29 cellular contexts compared by ENCODE assay signal in genomic region chr20:13661070-13661687, GRCh38. TPM values are rescaled to one million over a fixed set of nuclear protein-coding genes. Genes with fewer than 3 reads are reported as not detected.
DNase-seq lines count a peak whose midpoint lies in the region; ATAC-seq and TF ChIP-seq lines count a peak whose summit lies in the region.
"Had no signal": no experiment of that assay in that cellular context is flagged by ENCODE, and none has a peak within 500 bp of the region (broad histone marks: within the 10 kb centered on the region; RNA-seq: fewer than 3 reads in every experiment).

No MANE protein-coding gene starts in this region.

- H4K20me1 ChIP-seq in GM23338 (replicated peaks; ENCODE audit: insufficient read depth) = no peaks in the 10 kb centered on the region
- no peaks in the 10 kb centered on the region for H4K20me1 ChIP-seq in mammary epithelial cell (ENCODE audit: insufficient read depth, low read length)

- H3K27me3 Mint-ChIP-seq in GM23338 (ENCODE audit: insufficient read depth, low read depth, poor library complexity) = no peaks in the 10 kb centered on the region
- H3K27me3 Mint-ChIP-seq: memory B cell had no signal

- DNase-seq in GM23338 (ENCODE audit: low spot score) = no peak
- DNase-seq in mammary epithelial cell = peak; percentile 9
- DNase-seq in sciatic nerve (ENCODE audit: low spot score) = no peak
- no peak for DNase-seq in adrenal gland
- no peak for DNase-seq in stimulated activated CD4-positive, alpha-beta T cell treated with anti-CD3 and anti-CD28 coated beads, Interleukin-2, amount 100 ng/mL, for 48 hours
- DNase-seq in HAP-1 (ENCODE audit: low spot score in 2 of 2) = no peak
- DNase-seq: activated CD4-positive, alpha-beta memory T cell treated with anti-CD3 and anti-CD28 coated beads for 36 hours; activated CD8-positive, alpha-beta memory T cell treated with anti-CD3 and anti-CD28 coated beads, Interleukin-2, amount 50 U/mL, for 48 hours; activated naive CD4-positive, alpha-beta T cell treated with anti-CD3 and anti-CD28 coated beads, Interleukin-2, amount 50 U/mL, for 16 hours; DMS79; esophagus squamous epithelium; GF-D8; HCEC 1CT; kidney; NCI-H1105; NCI-H2029 treated with DMSO at 0.1 percent for 48 hours; NCI-H526 treated with DMSO at 0.1 percent for 48 hours; SK-N-SH; stomach had no signal

- H3K36me3 ChIP-seq in GM23338 (ENCODE audit: insufficient read depth) (no peaks in the 10 kb centered on the region), mammary epithelial cell (ENCODE audit: insufficient read depth, low read length) (no peaks in the 10 kb centered on the region), gastroesophageal sphincter (no peaks in the 10 kb centered on the region), adrenal gland (replicated peaks in 1 of 2) (no peaks in the 10 kb centered on the region), HAP-1 (replicated peaks) (no peaks in the 10 kb centered on the region)
- H3K36me3 ChIP-seq: esophagus squamous epithelium, neutrophil, stomach had no signal

- H3K27ac ChIP-seq in GM23338 (ENCODE audit: low read depth) = no peak overlapping the region
- H3K27ac ChIP-seq in mammary epithelial cell (ENCODE audit: insufficient read depth, low read depth, low read length) = no peak overlapping the region
- H3K27ac ChIP-seq in gastroesophageal sphincter = peak overlapping the region; percentile 10 to 67 (median 42)
- no peak overlapping the region for H3K27ac ChIP-seq in adrenal gland
- H3K27ac ChIP-seq: C4-2B, neutrophil, stomach had no signal

- dilution Hi-C loops in mammary epithelial cell (cut with HindIII; ENCODE audit: low sequenced_read_pairs) = no loop called here

- H3F3A ChIP-seq in GM23338 (replicated peaks; ENCODE audit: low read depth) = no peaks in the 10 kb centered on the region

- intact Hi-C loops in mammary epithelial cell (cut with micrococcal nuclease) = no loop called here
- intact Hi-C loops in sciatic nerve (cut with DNase I) = no loop called here
- intact Hi-C loops in adrenal gland (cut with DNase I) = no loop called here

- H3K27me3 ChIP-seq in GM23338 (ENCODE audit: insufficient read depth) (no peaks in the 10 kb centered on the region), mammary epithelial cell (ENCODE audit: insufficient read depth, low read length) (peaks cover 2% of the 10 kb centered on the region), gastroesophageal sphincter (no peaks in the 10 kb centered on the region), adrenal gland (no peaks in the 10 kb centered on the region), HAP-1 (ENCODE audit: low read depth) (no peaks in the 10 kb centered on the region)
- H3K27me3 ChIP-seq: esophagus squamous epithelium, stomach had no signal

- H3K4me3 Mint-ChIP-seq in GM23338 = no peak overlapping the region
- H3K4me3 Mint-ChIP-seq: activated CD4-positive, alpha-beta memory T cell treated with anti-CD3 and anti-CD28 coated beads for 36 hours; activated T-helper 17 cell treated with anti-CD3 and anti-CD28 coated beads, Interleukin-2, amount 50 U/mL, for 72 hours; memory B cell; T-helper 1 cell treated with Interleukin-12 subunit alpha and Interleukin-12 subunit beta and Interleukin-4 antibody, amounts not matched to agents 30 μg/mL and 1 μg/mL, for 36 hours; type B pancreatic cell had no signal

- H3K79me2 ChIP-seq in GM23338 (replicated peaks; ENCODE audit: insufficient read depth) (no peaks in the 10 kb centered on the region), mammary epithelial cell (ENCODE audit: insufficient read depth, low read length) (no peaks in the 10 kb centered on the region)

- BruUV-seq in mammary epithelial cell (replicated peaks; lab: Mats Ljungman, UMichigan) = no TSS peak

- H3K9me2 ChIP-seq in GM23338 (ENCODE audit: insufficient read depth) = 0 out of 2 replicates have a peak, but pooled peaks cover 5% of the 10 kb centered on the region
- H3K9me2 ChIP-seq: SK-N-SH had no signal

- ATAC-seq in GM23338 (no peak), gastroesophageal sphincter (peak; percentile 70), sciatic nerve (peak; percentile 80), HG03460 (IDR thresholded peaks at IDR 0.05; ENCODE audit: unreplicated experiment) (no peak)
- ATAC-seq: activated CD4-positive, CD25-positive, alpha-beta regulatory T cell treated with anti-CD3 and anti-CD28 coated beads, Interleukin-2, amount 50 U/mL, for 24 hours; activated T-helper 17 cell treated with anti-CD3 and anti-CD28 coated beads, Interleukin-2, amount 50 U/mL, for 72 hours had no signal

- no peaks in the 10 kb centered on the region for H3K36me3 Mint-ChIP-seq in GM23338 (ENCODE audit: low read depth)
- H3K36me3 Mint-ChIP-seq: activated CD4-positive, alpha-beta memory T cell treated with anti-CD3 and anti-CD28 coated beads for 36 hours; memory B cell; type B pancreatic cell had no signal

- H3K4me2 ChIP-seq in GM23338 (no peak overlapping the region), mammary epithelial cell (ENCODE audit: insufficient read depth, low read depth, low read length) (peak overlapping the region; percentile 13)
- H3K4me2 ChIP-seq: SK-N-SH had no signal

- no peak overlapping the region for H3K4me3 ChIP-seq in GM23338
- H3K4me3 ChIP-seq in mammary epithelial cell (replicated peaks in 1 of 3; ENCODE audit: insufficient read depth in 1 of 3, low read depth in 2 of 3, low read length in 3 of 3) = no peak overlapping the region
- H3K4me3 ChIP-seq in gastroesophageal sphincter = peak overlapping the region in 1 of 2 donors; percentile 19
- H3K4me3 ChIP-seq in adrenal gland = no peak overlapping the region
- H3K4me3 ChIP-seq in HAP-1 = no peak overlapping the region
- H3K4me3 ChIP-seq: skin epidermis, stomach had no signal

- 2% methylated on average over 11 of the region's 11 CpGs for WGBS in mammary epithelial cell (ENCODE audit: low coverage, missing lambda C conversion rate)
- 17 to 31% methylated on average over 7 of the region's 11 CpGs for whole genome bisulfite sequencing in gastroesophageal sphincter (ENCODE audit: low coverage in 1 of 2), 2 donors
- 48 to 58% (median 53%) methylated on average over 11 of the region's 11 CpGs for WGBS in adrenal gland, 4 donors

- H3K9me3 Mint-ChIP-seq in GM23338 = no peaks in the 10 kb centered on the region
- H3K9me3 Mint-ChIP-seq: activated CD4-positive, alpha-beta memory T cell treated with anti-CD3 and anti-CD28 coated beads for 36 hours; activated T-helper 17 cell treated with anti-CD3 and anti-CD28 coated beads, Interleukin-2, amount 50 U/mL, for 72 hours; memory B cell; T-helper 1 cell treated with Interleukin-12 subunit alpha and Interleukin-12 subunit beta and Interleukin-4 antibody, amounts not matched to agents 30 μg/mL and 1 μg/mL, for 36 hours; type B pancreatic cell had no signal

- no peak overlapping the region for H3K27ac Mint-ChIP-seq in GM23338
- H3K27ac Mint-ChIP-seq: activated CD4-positive, alpha-beta memory T cell treated with anti-CD3 and anti-CD28 coated beads for 36 hours; activated T-helper 17 cell treated with anti-CD3 and anti-CD28 coated beads, Interleukin-2, amount 50 U/mL, for 72 hours; memory B cell; T-helper 1 cell treated with Interleukin-12 subunit alpha and Interleukin-12 subunit beta and Interleukin-4 antibody, amounts not matched to agents 30 μg/mL and 1 μg/mL, for 36 hours; type B pancreatic cell had no signal

- no peak for TF ChIP-seq EP300 in gastroesophageal sphincter (IDR thresholded peaks at IDR 0.05)

- TF ChIP-seq POLR2A in gastroesophageal sphincter (IDR thresholded peaks at IDR 0.05) = no peak
- no peak for TF ChIP-seq POLR2A in adrenal gland (IDR thresholded peaks at IDR 0.05)

- H2AFZ ChIP-seq in GM23338 (peak overlapping the region; percentile 98), mammary epithelial cell (ENCODE audit: low read depth, low read length) (peak overlapping the region; percentile 69)

- H3K9me3 ChIP-seq in mammary epithelial cell (replicated peaks; ENCODE audit: insufficient read depth, low read length) (no peaks in the 10 kb centered on the region), gastroesophageal sphincter (no peaks in the 10 kb centered on the region), adrenal gland (replicated peaks in 1 of 3) (no peaks in the 10 kb centered on the region), HAP-1 (no peaks in the 10 kb centered on the region)
- H3K9me3 ChIP-seq: esophagus squamous epithelium, neutrophil, SK-N-SH, stomach had no signal

- H3K9ac ChIP-seq in mammary epithelial cell (ENCODE audit: insufficient read depth, low read length) = no peak overlapping the region
- H3K9ac ChIP-seq: SK-N-SH had no signal

- TF ChIP-seq CTCF in GM23338 (conservative IDR thresholded peaks at IDR 0.05; ENCODE audit: low read depth in 2 of 2) = no peak
- TF ChIP-seq CTCF in mammary epithelial cell (conservative IDR thresholded peaks at IDR 0.05 in 1 of 2, IDR thresholded peaks at IDR 0.05 in 1 of 2; ENCODE audit: extremely low read depth in 1 of 2, insufficient read depth in 1 of 2, low read depth in 1 of 2, low read length in 2 of 2) = no peak
- TF ChIP-seq CTCF in gastroesophageal sphincter (IDR thresholded peaks at IDR 0.05) = no peak
- no peak for TF ChIP-seq CTCF in adrenal gland (IDR thresholded peaks at IDR 0.05)

- CTCF ChIA-PET in mammary epithelial cell (lab: Charles Lee; ENCODE audit: low non-redundant PET) = no interaction called here

- no peaks in the 10 kb centered on the region; the same call in 2 of the 3 replicates for H3K4me1 Mint-ChIP-seq in GM23338
- H3K4me1 Mint-ChIP-seq: activated T-helper 17 cell treated with anti-CD3 and anti-CD28 coated beads, Interleukin-2, amount 50 U/mL, for 72 hours had no signal

- in situ Hi-C loops in mammary epithelial cell (cut with MboI; ENCODE audit: low sequenced_read_pairs in 2 of 2) (no loop called here), HAP-1 (cut with MboI; ENCODE audit: low sequenced_read_pairs) (no loop called here)

- H3K4me1 ChIP-seq in GM23338 (ENCODE audit: insufficient read depth) = no peaks in the 10 kb centered on the region
- no peaks in the 10 kb centered on the region for H3K4me1 ChIP-seq in mammary epithelial cell (ENCODE audit: insufficient read depth, low read length)
- H3K4me1 ChIP-seq in gastroesophageal sphincter = peaks cover 0 to 15% (median 0%) of the 10 kb centered on the region in 3 donors
- H3K4me1 ChIP-seq in adrenal gland (replicated peaks in 1 of 2) = no peaks in the 10 kb centered on the region
- H3K4me1 ChIP-seq in HAP-1 = no peaks in the 10 kb centered on the region

TF ChIP-seq in GM23338, 12 proteins besides CTCF, POLR2A, EP300 and RAD21:
- TF ChIP-seq EZH2 (IDR thresholded peaks at IDR 0.05; ENCODE audit: low read depth, unreplicated experiment) = no peak
- no peak for TF ChIP-seq STAT1 (IDR thresholded peaks at IDR 0.05; ENCODE audit: unreplicated experiment)
- no peak for TF ChIP-seq POLR2AphosphoS5 (IDR thresholded peaks at IDR 0.05; ENCODE audit: low read depth)
- TF ChIP-seq ZNF114 (CRISPR knock-in tag; IDR thresholded peaks at IDR 0.05) = no peak

RNA-seq across cellular contexts. Expression of gene TASP1, which starts 22.4 kb away (rescaled TPM):
- 8.0 and 9.8 TPM in 2 replicates for total RNA-seq in GM23338 (2014; rRNA removed; shearing (Covaris generic))
- polyA plus RNA-seq in GM23338 (2016; fragmentation: Nextera tagmentation; extraction: Ambion mirVana) = 7.9 and 9.7 TPM in 2 replicates
- 10 to 100 TPM; 17.8 to 23.4 TPM for total RNA-seq in mammary epithelial cell
- 9.2 TPM for polyA plus RNA-seq in mammary epithelial cell
- 31.6 TPM for polyA minus RNA-seq in mammary epithelial cell
- 10 to 100 TPM; 15.2 to 21.3 (median 17.8) TPM for total RNA-seq in gastroesophageal sphincter
- total RNA-seq in sciatic nerve = 22.7 TPM
- 10 to 100 TPM in 4 of 8 donors, 1 to 10 TPM in 4; 4.8 to 13.0 (median 9.6) TPM for total RNA-seq in adrenal gland
- 10 to 100 TPM in 1 of 3 donors, 1 to 10 TPM in 2; 3.6 to 11.6 (median 5.6) TPM for polyA plus RNA-seq in adrenal gland

Comparison
In these comparisons a context has a peak if more than half of its experiments do, and no peak if none do; other contexts are left out.
1. ATAC-seq: peak in gastroesophageal sphincter (single experiment) and sciatic nerve (single experiment); none in GM23338 (single experiment) and HG03460 (single experiment).
2. H3K27ac ChIP-seq: peak in gastroesophageal sphincter (4 of 4); none in GM23338 (single experiment), mammary epithelial cell (single experiment) and adrenal gland (0 of 5).